Comparison of ENCODE assay signal across 8 cellular contexts in the genomic region with DNA sequence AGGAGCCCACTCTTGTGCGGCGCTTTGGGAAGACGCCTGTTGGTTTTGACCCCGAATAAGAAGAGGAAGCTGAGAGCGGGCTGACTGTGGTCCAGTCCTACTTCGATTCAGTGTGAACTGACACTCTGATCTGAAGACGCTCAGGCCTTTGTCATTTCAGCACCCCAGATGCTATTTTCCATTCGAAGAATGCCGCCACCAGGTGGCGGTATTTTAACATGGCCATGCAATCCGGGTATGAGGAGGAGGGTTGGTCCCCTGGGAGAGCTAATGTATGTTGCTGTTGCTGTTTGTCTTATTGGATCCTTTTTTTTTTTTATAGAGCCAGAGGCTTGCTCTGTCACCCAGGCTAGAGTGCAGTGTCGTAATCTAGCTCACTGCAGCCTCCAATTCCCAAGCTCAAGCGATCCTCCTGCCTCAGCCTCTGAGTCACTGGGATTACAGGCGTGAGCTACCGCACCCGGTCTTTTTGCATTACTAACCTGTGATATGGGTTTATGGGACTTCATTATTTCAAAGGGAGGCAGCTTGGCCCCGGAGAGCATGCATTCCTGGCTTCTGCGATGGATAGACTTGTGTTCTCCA. TPM values are rescaled to one million over a fixed set of nuclear protein-coding genes. Genes with fewer than 3 reads are reported as not detected.
DNase-seq lines count a peak whose midpoint lies in the region; ATAC-seq, FAIRE-seq and TF ChIP-seq lines count a peak whose summit lies in the region.

No MANE protein-coding gene starts in this region.

- peaks cover 34% of the 10 kb centered on the region for H3K4me1 Mint-ChIP-seq in activated naive CD8-positive, alpha-beta T cell (ENCODE audit: low read depth)

- BruUV-seq in HCT116 (replicated peaks; lab: Mats Ljungman, UMichigan), result TSS peak; percentile 92

- H3K4me2 ChIP-seq in HCT116 (ENCODE audit: low read length) (peak overlapping the region; percentile 92), SK-N-SH (peak overlapping the region; percentile 95)

- peak; percentile 5 for FAIRE-seq in pancreas (lab: Jason Lieb, UNC)

- TF ChIP-seq CTCF in HCT116 (IDR thresholded peaks at IDR 0.05 in 2 of 3, conservative IDR thresholded peaks at IDR 0.05 in 1 of 3; ENCODE audit: borderline replicate concordance in 1 of 3, insufficient read depth in 1 of 3, low read depth in 2 of 3, low read length in 2 of 3), result peak; percentile 73 to 89 (median 89)
- TF ChIP-seq CTCF in NB4 (IDR thresholded peaks at IDR 0.05; ENCODE audit: low read depth, low read length), result peak; percentile 78
- TF ChIP-seq CTCF in SK-N-SH (IDR thresholded peaks at IDR 0.05), result peak; percentile 91
- peak; percentile 63 to 85 (median 77) for TF ChIP-seq CTCF in pancreas (IDR thresholded peaks at IDR 0.05)
- TF ChIP-seq CTCF in tibial artery (IDR thresholded peaks at IDR 0.05), result peak; percentile 73 to 84

- peak overlapping the region; percentile 99 for H3K27ac Mint-ChIP-seq in activated naive CD8-positive, alpha-beta T cell

- peak; percentile 64 for ATAC-seq in HCT116
- peak; percentile 67 for ATAC-seq in Right ventricle myocardium inferior
- ATAC-seq in pancreas, result peak; percentile 56 to 79 (median 70)

- H3K27me3 Mint-ChIP-seq in activated naive CD8-positive, alpha-beta T cell, result no peaks in the 10 kb centered on the region

- H3F3A ChIP-seq in SK-N-SH (replicated peaks; ENCODE audit: insufficient read depth), result peaks cover 11% of the 10 kb centered on the region

- no peaks in the 10 kb centered on the region for H3K9me3 ChIP-seq in HCT116 (ENCODE audit: control insufficient read depth in 1 of 2, insufficient read depth in 1 of 2, low read depth in 1 of 2, low read length in 2 of 2)
- H3K9me3 ChIP-seq in SK-N-SH, result no peaks in the 10 kb centered on the region
- no peaks in the 10 kb centered on the region for H3K9me3 ChIP-seq in pancreas
- H3K9me3 ChIP-seq in tibial artery, result no peaks in the 10 kb centered on the region

- TF ChIP-seq POLR2A in HCT116 (IDR thresholded peaks at IDR 0.05; ENCODE audit: borderline replicate concordance, extremely low read depth, insufficient read depth, insufficient read length) (no peak), NB4 (IDR thresholded peaks at IDR 0.05; ENCODE audit: extremely low read depth, insufficient read length) (no peak)

- peaks cover 5 to 15% of the 10 kb centered on the region in 2 experiments; a peak in 3 of 4 replicates for H3K36me3 ChIP-seq in HCT116 (ENCODE audit: control insufficient read depth in 1 of 2, insufficient read depth in 2 of 2, low read length in 2 of 2)
- H3K36me3 ChIP-seq in SK-N-SH (replicated peaks in 1 of 2; ENCODE audit: control insufficient read depth in 1 of 2, insufficient read depth in 2 of 2, low read length in 1 of 2), result peaks cover 10% of the 10 kb centered on the region in 2 experiments
- no peaks in the 10 kb centered on the region for H3K36me3 ChIP-seq in pancreas
- peaks cover 17 to 21% (median 17%) of the 10 kb centered on the region in 3 donors for H3K36me3 ChIP-seq in tibial artery

- RAD21 ChIA-PET in HCT116 (lab: Charles Lee; ENCODE audit: low non-redundant PET in 1 of 2, low total read pairs in 2 of 2, uncharacterized antibody in 2 of 2, unreplicated experiment in 2 of 2), result interaction anchor here (0.6 to 1.6 kb wide), 4 partner anchors 24 to 309 kb away, joined by 3 to 6 read pairs (median 4); partner anchors contain the start of gene SNAPC2 (in 1 of the 2)

- H3K9ac ChIP-seq in HCT116 (ENCODE audit: low read length), result peak overlapping the region; percentile 96
- peak overlapping the region; percentile 65 for H3K9ac ChIP-seq in SK-N-SH

- H3K27me3 ChIP-seq in HCT116 (ENCODE audit: insufficient read depth, low read length) (no peaks in the 10 kb centered on the region), SK-N-SH (ENCODE audit: insufficient read depth) (no peaks in the 10 kb centered on the region), pancreas (no peaks in the 10 kb centered on the region), tibial artery (no peaks in the 10 kb centered on the region)

- POLR2A ChIA-PET in HCT116 (lab: Charles Lee), result interaction anchor here (0.6 to 2.5 kb wide), 23 partner anchors 8 to 376 kb away, joined by 3 to 23 read pairs (median 4); partner anchors contain the start of genes ELAVL1 and SNAPC2
- POLR2A ChIA-PET in SK-N-SH (lab: Yijun Ruan, JAX), result interaction anchor here (0.8 to 2.5 kb wide), 9 partner anchors 12 to 311 kb away, joined by 3 to 15 read pairs (median 4); partner anchors contain the start of genes CTXN1, ELAVL1 and SNAPC2

- peak; percentile 85 for DNase-seq in Daoy (ENCODE audit: low read depth)
- peak; percentile 85 for DNase-seq in HCT116 (ENCODE audit: low read depth, low spot score)
- DNase-seq in NB4 (ENCODE audit: low read depth), result peak; percentile 99
- DNase-seq in SK-N-SH, result peak; percentile 84
- peak; percentile 90 for DNase-seq in Right ventricle myocardium inferior (ENCODE audit: missing footprints)
- peak; percentile 72 to 91 (median 84) for DNase-seq in pancreas
- DNase-seq in tibial artery, result peak; percentile 89 to 93

- H4K20me1 ChIP-seq in HCT116 (ENCODE audit: insufficient read depth) (no peaks in the 10 kb centered on the region), SK-N-SH (ENCODE audit: insufficient read depth) (no peaks in the 10 kb centered on the region)

- peak; percentile 82 for TF ChIP-seq RAD21 in HCT116 (IDR thresholded peaks at IDR 0.05; ENCODE audit: low read depth)
- TF ChIP-seq RAD21 in SK-N-SH (IDR thresholded peaks at IDR 0.05; ENCODE audit: low read length), result peak; percentile 72

- H3K79me2 ChIP-seq in HCT116 (ENCODE audit: insufficient read depth, low read length), result peaks cover 38% of the 10 kb centered on the region
- H3K79me2 ChIP-seq in SK-N-SH (ENCODE audit: insufficient read depth), result peaks cover 27% of the 10 kb centered on the region

- H3K4me3 ChIP-seq in HCT116 (replicated peaks in 1 of 2; ENCODE audit: low read depth in 1 of 2, low read length in 2 of 2), result peak overlapping the region; percentile 96 to 99
- H3K4me3 ChIP-seq in NB4 (ENCODE audit: low read depth, low read length), result peak overlapping the region; percentile 85
- peak overlapping the region; percentile 56 to 68 for H3K4me3 ChIP-seq in SK-N-SH (ENCODE audit: low read depth in 2 of 2, low read length in 1 of 2)
- H3K4me3 ChIP-seq in pancreas, result peak overlapping the region; percentile 16 to 99 (median 74)
- H3K4me3 ChIP-seq in tibial artery, result peak overlapping the region; percentile 82 to 93

- H3K4me3 Mint-ChIP-seq in activated naive CD8-positive, alpha-beta T cell, result peak overlapping the region; percentile 97

- H2AFZ ChIP-seq in HCT116 (ENCODE audit: low read depth, low read length, poor library complexity, severe bottlenecking) (no peak overlapping the region), SK-N-SH (ENCODE audit: low read depth) (peak overlapping the region; percentile 87; the same call in 1 of the 2 replicates)

- no peaks in the 10 kb centered on the region for H3K9me2 ChIP-seq in HCT116 (ENCODE audit: insufficient read depth)
- no peaks in the 10 kb centered on the region for H3K9me2 ChIP-seq in SK-N-SH

- TF ChIP-seq EP300 in SK-N-SH (IDR thresholded peaks at IDR 0.05; ENCODE audit: borderline replicate concordance in 1 of 2, low read depth in 1 of 2, low read length in 1 of 2), result no peak

- H3K9me3 Mint-ChIP-seq in activated naive CD8-positive, alpha-beta T cell (ENCODE audit: low read depth), result no peaks in the 10 kb centered on the region

- intact Hi-C loops in HCT116 (cut with micrococcal nuclease), result loop anchor here (1.0 to 5.0 kb wide), 2 partner anchors 213 to 309 kb away; no protein-coding TSS in a partner anchor
- intact Hi-C loops in Right ventricle myocardium inferior (cut with DNase I), result loop anchor here (1.0 to 5.0 kb wide), 3 partner anchors 59 to 309 kb away; no protein-coding TSS in a partner anchor
- intact Hi-C loops in pancreas (cut with DNase I), result no loop called here
- intact Hi-C loops in tibial artery (cut with DNase I; ENCODE audit: low total_unique reads), result loop anchor here (10.0 kb wide), 1 partner anchor 61 kb away; the partner anchor contains the start of gene ELAVL1

- H3K27ac ChIP-seq in HCT116 (ENCODE audit: low read depth, low read length), result peak overlapping the region; percentile 61
- peak overlapping the region; percentile 36 to 71 for H3K27ac ChIP-seq in SK-N-SH (ENCODE audit: low read depth in 2 of 2, low read length in 1 of 2)
- H3K27ac ChIP-seq in pancreas, result peak overlapping the region; percentile 96 to 99 (median 98)
- peak overlapping the region; percentile 99 to 100 for H3K27ac ChIP-seq in tibial artery

- CTCF ChIA-PET in HCT116 (lab: Charles Lee) (interaction anchor here (0.7 to 2.4 kb wide), 24 partner anchors 8 to 392 kb away, joined by 3 to 30 read pairs (median 3); partner anchors contain the start of genes MAP2K7 and SNAPC2), SK-N-SH (lab: Yijun Ruan, JAX) (interaction anchor here (0.6 to 4.4 kb wide), 42 partner anchors 8 to 421 kb away, joined by 3 to 69 read pairs (median 4); partner anchors contain the start of genes CTXN1 and TRAPPC5)

- H3K36me3 Mint-ChIP-seq in activated naive CD8-positive, alpha-beta T cell, result no peaks in the 10 kb centered on the region

- 24% methylated on average over 18 of the region's 18 CpGs for WGBS in SK-N-SH (ENCODE audit: low lambda C conversion rate)
- 25 to 26% methylated on average over 18 of the region's 18 CpGs for WGBS in pancreas, 2 donors

- peaks cover 13 to 25% of the 10 kb centered on the region in 2 experiments for H3K4me1 ChIP-seq in HCT116 (ENCODE audit: control insufficient read depth in 1 of 2, insufficient read depth in 2 of 2, low read length in 2 of 2)
- H3K4me1 ChIP-seq in SK-N-SH (ENCODE audit: control insufficient read depth in 1 of 2, insufficient read depth in 2 of 2, low read depth in 1 of 2, low read length in 1 of 2), result peaks cover 0 to 6% of the 10 kb centered on the region in 2 experiments; a peak in 1 of 4 replicates
- H3K4me1 ChIP-seq in pancreas, result peaks cover 3 to 14% (median 5%) of the 10 kb centered on the region in 3 donors
- H3K4me1 ChIP-seq in tibial artery, result peaks cover 0 to 29% (median 17%) of the 10 kb centered on the region in 4 donors

RNA-seq across cellular contexts. Expression of gene TIMM44, which starts 0.8 kb away (rescaled TPM):
- total RNA-seq in Daoy (2014; rRNA removed; shearing (Covaris generic)), result 74.5 and 105 TPM in 2 replicates
- total RNA-seq in HCT116 (2021; ENCODE audit: unreplicated experiment), result 136 TPM
- polyA plus RNA-seq in HCT116 (2012), result 75.6 and 76.4 TPM in 2 replicates
- polyA plus RNA-seq in SK-N-SH (2012; rRNA removed), result 49.7 and 50.9 TPM in 2 replicates
- 37.0 and 38.1 TPM in 2 replicates for polyA plus RNA-seq in SK-N-SH (2012; cell fraction: cytosol; rRNA removed)
- polyA plus RNA-seq in SK-N-SH (2012; cell fraction: nucleus; rRNA removed), result 97.2 and 112 TPM in 2 replicates
- total RNA-seq in Right ventricle myocardium inferior, result 111 TPM
- 10 to 100 TPM; 19.8 to 51.4 (median 24.7) TPM for total RNA-seq in pancreas
- polyA plus RNA-seq in pancreas, result 10 to 100 TPM; 78.0 to 83.1 TPM

RNA-seq across cellular contexts. Expression of gene CTXN1, which starts 18.3 kb away (rescaled TPM):
- total RNA-seq in Daoy (2014; rRNA removed; shearing (Covaris generic)), result 1.2 and 3.8 TPM in 2 replicates
- total RNA-seq in HCT116 (2021; ENCODE audit: unreplicated experiment) (56.0 TPM), Right ventricle myocardium inferior (0.19 TPM), pancreas (1 to 10 TPM in 4 of 6 donors, under 1 TPM in 2; 0.67 to 5.1 (median 1.5) TPM)
- polyA plus RNA-seq in HCT116 (2012), result 19.3 and 20.5 TPM in 2 replicates
- polyA plus RNA-seq in SK-N-SH (2012; rRNA removed) (28.3 and 53.8 TPM in 2 replicates), pancreas (1 to 10 TPM; 1.7 to 2.3 TPM)
- polyA plus RNA-seq in SK-N-SH (2012; cell fraction: cytosol; rRNA removed), result 26.2 and 42.1 TPM in 2 replicates
- 29.2 and 60.3 TPM in 2 replicates for polyA plus RNA-seq in SK-N-SH (2012; cell fraction: nucleus; rRNA removed)

RNA-seq across cellular contexts. Expression of gene SNAPC2, which starts 24.1 kb away (rescaled TPM):
- total RNA-seq in Daoy (2014; rRNA removed; shearing (Covaris generic)), result 33.4 and 33.7 TPM in 2 replicates
- total RNA-seq in HCT116 (2021; ENCODE audit: unreplicated experiment) (42.9 TPM), Right ventricle myocardium inferior (10.3 TPM), pancreas (10 to 100 TPM in 1 of 6 donors, 1 to 10 TPM in 5; 4.9 to 11.3 (median 6.7) TPM)
- 35.7 and 41.4 TPM in 2 replicates for polyA plus RNA-seq in HCT116 (2012)
- polyA plus RNA-seq in SK-N-SH (2012; rRNA removed) (29.7 and 38.7 TPM in 2 replicates), pancreas (10 to 100 TPM; 10.6 to 12.0 TPM)
- 15.2 and 23.9 TPM in 2 replicates for polyA plus RNA-seq in SK-N-SH (2012; cell fraction: cytosol; rRNA removed)
- polyA plus RNA-seq in SK-N-SH (2012; cell fraction: nucleus; rRNA removed), result 26.0 and 28.6 TPM in 2 replicates

RNA-seq across cellular contexts. Expression of gene TGFBR3L, which starts 29.6 kb away (rescaled TPM):
- 7.1 TPM in 1 of 2 replicates, not detected in the other for total RNA-seq in Daoy (2014; rRNA removed; shearing (Covaris generic))
- total RNA-seq in HCT116 (2021; ENCODE audit: unreplicated experiment), result 30.9 TPM
- polyA plus RNA-seq in HCT116 (2012), result 37.9 and 39.2 TPM in 2 replicates
- polyA plus RNA-seq in SK-N-SH (2012; rRNA removed), result 0.78 and 0.87 TPM in 2 replicates
- 0.71 and 0.79 TPM in 2 replicates for polyA plus RNA-seq in SK-N-SH (2012; cell fraction: cytosol; rRNA removed)
- 2.3 and 5.0 TPM in 2 replicates for polyA plus RNA-seq in SK-N-SH (2012; cell fraction: nucleus; rRNA removed)
- total RNA-seq in Right ventricle myocardium inferior, result 7.2 TPM
- total RNA-seq in pancreas, result 1 to 10 TPM in 1 of 6 donors, under 1 TPM in 4, not detected in 1; 0.16 to 1.1 (median 0.52) TPM
- polyA plus RNA-seq in pancreas, result 1 to 10 TPM in 1 of 2 donors, not detected in 1; 2.2 TPM

RNA-seq across cellular contexts. Expression of gene MAP2K7, which starts 40.6 kb away (rescaled TPM):
- total RNA-seq in Daoy (2014; rRNA removed; shearing (Covaris generic)), result 8.4 and 8.8 TPM in 2 replicates
- total RNA-seq in HCT116 (2021; ENCODE audit: unreplicated experiment), result 59.1 TPM
- polyA plus RNA-seq in HCT116 (2012), result 36.4 and 43.1 TPM in 2 replicates
- polyA plus RNA-seq in SK-N-SH (2012; rRNA removed), result 13.0 and 13.6 TPM in 2 replicates
- 6.2 and 9.7 TPM in 2 replicates for polyA plus RNA-seq in SK-N-SH (2012; cell fraction: cytosol; rRNA removed)
- polyA plus RNA-seq in SK-N-SH (2012; cell fraction: nucleus; rRNA removed), result 49.6 and 65.3 TPM in 2 replicates
- total RNA-seq in Right ventricle myocardium inferior, result 28.0 TPM
- total RNA-seq in pancreas, result 10 to 100 TPM; 13.9 to 21.0 (median 16.1) TPM
- polyA plus RNA-seq in pancreas, result 10 to 100 TPM; 21.6 to 45.3 TPM

Comparison
In these comparisons a context has a peak if more than half of its experiments do, and no peak if none do; other contexts are left out.
1. Peak in every context shown above with its lines: DNase-seq, ATAC-seq, H3K4me3 ChIP-seq and H3K27ac ChIP-seq.
2. intact Hi-C loops: an anchor here in HCT116 (1.0 to 5.0 kb wide), Right ventricle myocardium inferior (1.0 to 5.0 kb wide) and tibial artery (10.0 kb wide); none called in pancreas.